Comparison of ENCODE assay signal across 28 cellular contexts in the genomic region with DNA sequence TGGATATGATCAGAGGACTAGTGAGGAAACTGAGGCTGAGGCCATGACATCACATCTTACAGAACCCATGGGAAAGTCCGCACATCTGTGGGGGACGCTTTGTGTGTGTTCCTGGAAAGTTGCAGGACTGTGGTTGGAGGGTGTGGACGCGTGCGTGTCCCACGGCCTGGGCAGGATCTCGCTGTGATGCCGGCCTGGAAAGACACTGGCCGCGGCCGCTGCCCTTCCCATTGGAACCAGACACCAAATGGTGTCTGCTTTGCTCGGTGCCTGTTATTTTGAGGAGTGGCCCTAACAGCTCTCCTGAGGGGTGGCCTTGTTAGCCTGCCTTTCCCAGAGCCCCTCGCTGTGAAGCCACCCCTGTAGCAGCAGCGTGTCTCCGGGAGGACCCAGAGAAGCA.
"Had no signal": no experiment of that assay in that cellular context is flagged by ENCODE, and none has a peak within 500 bp of the region (broad histone marks: within the 10 kb centered on the region; RNA-seq: fewer than 3 reads in every experiment).

No MANE protein-coding gene starts in this region.

- H3K27ac ChIP-seq: coronary artery, left lung, lower lobe of right lung, neutrophil, pancreas, right atrium auricular region, thyroid gland had no signal

- H3K27me3 ChIP-seq: neutrophil, pancreas, right atrium auricular region, thyroid gland had no signal

- H3K4me3 ChIP-seq: coronary artery, esophagus squamous epithelium, left lung, lower lobe of right lung, pancreas, prostate gland, right atrium auricular region, smooth muscle cell, thyroid gland had no signal

- H3K9me3 Mint-ChIP-seq: immature natural killer cell; naive thymus-derived CD8-positive, alpha-beta T cell; nephron progenitor cell; stimulated activated naive CD8-positive, alpha-beta T cell treated with anti-CD3 and anti-CD28 coated beads, Interleukin-15, amount 100 ng/mL, for 72 hours had no signal

- H3K36me3 Mint-ChIP-seq: immature natural killer cell; naive thymus-derived CD8-positive, alpha-beta T cell had no signal

- H3K9me3 ChIP-seq: esophagus squamous epithelium, left lung, lower lobe of right lung, neutrophil, pancreas, prostate gland, right atrium auricular region, thyroid gland had no signal

- ATAC-seq: left lung; lower lobe of right lung; naive thymus-derived CD8-positive, alpha-beta T cell; pancreas; sciatic nerve had no signal

- H3K4me1 Mint-ChIP-seq: immature natural killer cell; stimulated activated naive CD8-positive, alpha-beta T cell treated with anti-CD3 and anti-CD28 coated beads, Interleukin-15, amount 100 ng/mL, for 72 hours had no signal

- H3K4me3 Mint-ChIP-seq: immature natural killer cell; naive thymus-derived CD8-positive, alpha-beta T cell; nephron progenitor cell; stimulated activated naive CD8-positive, alpha-beta T cell treated with anti-CD3 and anti-CD28 coated beads, Interleukin-15, amount 100 ng/mL, for 72 hours had no signal

- H3K27me3 Mint-ChIP-seq: stimulated activated naive CD8-positive, alpha-beta T cell treated with anti-CD3 and anti-CD28 coated beads, Interleukin-15, amount 100 ng/mL, for 72 hours had no signal

- H3K4me1 ChIP-seq: left lung, prostate gland, thyroid gland had no signal

- H3K27ac Mint-ChIP-seq: immature natural killer cell; nephron progenitor cell; stimulated activated naive CD8-positive, alpha-beta T cell treated with anti-CD3 and anti-CD28 coated beads, Interleukin-15, amount 100 ng/mL, for 72 hours had no signal

- DNase-seq: dermis blood vessel endothelial cell; effector memory CD4-positive, alpha-beta T cell; erythroblast; esophagus squamous epithelium; foreskin melanocyte; glutamatergic neuron; hypothalamus; immature natural killer cell; islet precursor cell; lower lobe of right lung; nephron progenitor cell; stimulated activated CD4-positive, alpha-beta T cell treated with anti-CD3 and anti-CD28 coated beads, Interleukin-12 subunit alpha, Interleukin-12 subunit beta, amount 100 ng/mL, for 4 hours; stimulated activated CD4-positive, alpha-beta T cell treated with anti-CD3 and anti-CD28 coated beads, Interleukin-1b, Interleukin-23, amount 100 ng/mL, for 48 hours; stimulated activated CD4-positive, alpha-beta T cell treated with anti-CD3 and anti-CD28 coated beads, Interleukin-4, amount 100 ng/mL, for 1 hour; stimulated activated CD8-positive, alpha-beta memory T cell treated with anti-CD3 and anti-CD28 coated beads, Interleukin-4, amount 100 ng/mL, for 48 hours; stimulated activated naive CD4-positive, alpha-beta T cell; stimulated activated naive CD8-positive, alpha-beta T cell treated with anti-CD3 and anti-CD28 coated beads, Interleukin-15, amount 100 ng/mL, for 72 hours; thyroid gland; trophoblast cell had no signal

- H3K36me3 ChIP-seq: esophagus squamous epithelium, left lung, lower lobe of right lung, neutrophil, pancreas, prostate gland, right atrium auricular region, thyroid gland had no signal
